9 cellular contexts compared by ENCODE assay signal in the genomic region with DNA sequence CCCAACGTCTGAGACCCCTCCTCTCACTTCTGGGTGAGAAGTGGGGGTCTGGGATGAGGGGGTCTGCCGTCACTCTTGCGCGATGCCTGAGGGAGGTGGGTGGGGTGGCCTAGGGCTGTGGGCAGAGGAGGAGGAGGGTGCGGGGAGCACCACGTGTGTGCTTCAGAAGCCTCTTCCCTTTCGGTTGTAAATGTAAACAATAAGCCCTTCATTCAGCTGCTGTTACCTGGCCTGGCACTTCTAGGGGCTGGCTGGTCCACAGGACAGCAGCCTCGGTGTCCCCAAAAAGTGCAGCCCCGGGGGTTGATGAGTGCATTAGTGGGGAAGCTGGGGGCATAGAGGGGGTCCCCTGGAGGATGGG. TPM values are rescaled to one million over a fixed set of nuclear protein-coding genes. Genes with fewer than 3 reads are reported as not detected.
DNase-seq lines count a peak whose midpoint lies in the region; ATAC-seq and TF ChIP-seq lines count a peak whose summit lies in the region.
"Had no signal": no experiment of that assay in that cellular context is flagged by ENCODE, and none has a peak within 500 bp of the region (broad histone marks: within the 10 kb centered on the region; RNA-seq: fewer than 3 reads in every experiment).

No MANE protein-coding gene starts in this region.

- no peaks in the 10 kb centered on the region for H3K36me3 Mint-ChIP-seq in activated T-cell treated with anti-CD3 and anti-CD28 coated beads, Interleukin-2, amount 50 U/mL, for 24 hours (ENCODE audit: low read depth)

- H3K27me3 ChIP-seq in adrenal gland (no peaks in the 10 kb centered on the region), left lung (peaks cover 5 to 29% of the 10 kb centered on the region in 2 donors), thymus (ENCODE audit: control insufficient read depth, insufficient read depth) (no peaks in the 10 kb centered on the region)

- H3K9me3 ChIP-seq in adrenal gland (replicated peaks in 1 of 3) (no peaks in the 10 kb centered on the region), left lung (no peaks in the 10 kb centered on the region), thymus (ENCODE audit: control insufficient read depth) (no peaks in the 10 kb centered on the region)

- intact Hi-C loops in adrenal gland (cut with DNase I): loop anchor here in 1 of 2 donors (5.0 to 10.0 kb wide), 3 partner anchors 38 to 104 kb away; partner anchors contain the start of gene RFC2
- intact Hi-C loops in left lung (cut with DNase I): no loop called here

- peaks cover 27 to 42% of the 10 kb centered on the region in 2 donors for H3K4me1 ChIP-seq in adrenal gland (replicated peaks in 1 of 2)
- peaks cover 11 to 34% of the 10 kb centered on the region in 2 donors for H3K4me1 ChIP-seq in left lung
- peaks cover 5% of the 10 kb centered on the region for H3K4me1 ChIP-seq in thymus (ENCODE audit: control insufficient read depth, insufficient read depth, low read length)

- H3K27me3 Mint-ChIP-seq in activated T-cell treated with anti-CD3 and anti-CD28 coated beads, Interleukin-2, amount 50 U/mL, for 24 hours: peaks cover 27% of the 10 kb centered on the region

- H3K27ac ChIP-seq in adrenal gland: peak overlapping the region in 3 of 5 donors; percentile 39 to 87 (median 76)
- H3K27ac ChIP-seq in left lung: no peak overlapping the region
- H3K27ac ChIP-seq in thymus (ENCODE audit: low read depth): no peak overlapping the region

- no peak overlapping the region for H3K27ac Mint-ChIP-seq in activated T-cell treated with anti-CD3 and anti-CD28 coated beads, Interleukin-2, amount 50 U/mL, for 24 hours

- H3K36me3 ChIP-seq in adrenal gland (replicated peaks in 1 of 2) (no peaks in the 10 kb centered on the region), left lung (no peaks in the 10 kb centered on the region), thymus (ENCODE audit: control insufficient read depth, insufficient read depth) (no peaks in the 10 kb centered on the region)

- H3K4me3 ChIP-seq in adrenal gland (peak overlapping the region in 2 of 4 donors; percentile 57 to 98), left lung (peak overlapping the region; percentile 60 to 68), thymus (ENCODE audit: low read length) (peak overlapping the region; percentile 81)

- peak overlapping the region; percentile 30 for H3K4me3 Mint-ChIP-seq in activated T-cell treated with anti-CD3 and anti-CD28 coated beads, Interleukin-2, amount 50 U/mL, for 24 hours

- DNase-seq in activated T-cell treated with anti-CD3 and anti-CD28 coated beads, Interleukin-2, amount 50 U/mL, for 24 hours: no peak
- no peak for DNase-seq in activated T-cell treated with anti-CD3 and anti-CD28 coated beads for 4 hours
- no peak for DNase-seq in adrenal gland
- DNase-seq in left lung: no peak
- DNase-seq in stimulated activated naive CD4-positive, alpha-beta T cell treated with Interleukin-2 at 50 U/mL for 16 hours (lab: John Stamatoyannopoulos, UW): no peak
- DNase-seq in NK-92 treated with Interleukin-12 subunit alpha and Interleukin-12 subunit beta, amount 100 ng/mL, for 24 hours (lab: John Stamatoyannopoulos, UW): no peak
- DNase-seq: NCI-H446 treated with DMSO at 0.1 percent for 48 hours had no signal

- peaks cover 12% of the 10 kb centered on the region for H3K4me1 Mint-ChIP-seq in activated T-cell treated with anti-CD3 and anti-CD28 coated beads, Interleukin-2, amount 50 U/mL, for 24 hours (ENCODE audit: low read depth)

- WGBS in adrenal gland, 4 donors: 28 to 67% (median 37%) methylated on average over 5 to 9 of the region's 9 CpGs
- WGBS in thymus: 6% methylated on average over 9 of the region's 9 CpGs

- TF ChIP-seq CTCF in adrenal gland (IDR thresholded peaks at IDR 0.05): no peak
- no peak for TF ChIP-seq CTCF in left lung (IDR thresholded peaks at IDR 0.05)

- no peak for TF ChIP-seq POLR2A in adrenal gland (IDR thresholded peaks at IDR 0.05)

- ATAC-seq in left lung (no peak), HG03520 (IDR thresholded peaks at IDR 0.05; ENCODE audit: unreplicated experiment) (no peak)

- no peaks in the 10 kb centered on the region for H3K9me3 Mint-ChIP-seq in activated T-cell treated with anti-CD3 and anti-CD28 coated beads, Interleukin-2, amount 50 U/mL, for 24 hours

RNA-seq across cellular contexts. Expression of gene CLIP2, which starts 1.4 kb away (rescaled TPM):
- 10 to 100 TPM; 19.8 to 48.6 (median 26.6) TPM for total RNA-seq in adrenal gland
- polyA plus RNA-seq in adrenal gland: 10 to 100 TPM in 1 of 3 donors, 1 to 10 TPM in 2; 6.8 to 27.7 (median 8.2) TPM
- total RNA-seq in left lung: 10 to 100 TPM; 20.6 to 23.2 TPM
- 5.2 TPM for polyA plus RNA-seq in thymus

RNA-seq across cellular contexts. Expression of gene RFC2, which starts 36.4 kb away (rescaled TPM):
- total RNA-seq in adrenal gland (10 to 100 TPM; 12.0 to 19.4 (median 14.6) TPM), left lung (10 to 100 TPM; 17.0 to 24.5 TPM)
- polyA plus RNA-seq in adrenal gland (10 to 100 TPM in 2 of 3 donors, 1 to 10 TPM in 1; 9.3 to 18.0 (median 12.3) TPM), thymus (20.1 TPM)

Comparison
In these comparisons a context has a peak if more than half of its experiments do, and no peak if none do; other contexts are left out.
1. H3K27ac ChIP-seq: peak in adrenal gland (3 of 5); none in left lung (0 of 2) and thymus (single experiment).